Comparison of ENCODE assay signal across 7 cellular contexts in genomic region chr7:102439963-102440795, GRCh38. TPM values are rescaled to one million over a fixed set of nuclear protein-coding genes. Genes with fewer than 3 reads are reported as not detected.
DNase-seq lines count a peak whose midpoint lies in the region; ATAC-seq lines count a peak whose summit lies in the region.
"Had no signal": no experiment of that assay in that cellular context is flagged by ENCODE, and none has a peak within 500 bp of the region (broad histone marks: within the 10 kb centered on the region; RNA-seq: fewer than 3 reads in every experiment).

No MANE protein-coding gene starts in this region.

- ATAC-seq in HG02571 (IDR thresholded peaks at IDR 0.05; ENCODE audit: unreplicated experiment) = no peak

- H3K27ac ChIP-seq in BLaER1 (peak overlapping the region; percentile 97), SJCRH30 (peak overlapping the region; percentile 1; the same call in 1 of the 2 replicates)

- peaks cover 94% of the 10 kb centered on the region for H3K4me1 ChIP-seq in BLaER1
- H3K4me1 ChIP-seq in SJCRH30 = peaks cover 7% of the 10 kb centered on the region

- H3K9me3 ChIP-seq in BLaER1 = no peaks in the 10 kb centered on the region
- no peaks in the 10 kb centered on the region for H3K9me3 ChIP-seq in SJCRH30 (replicated peaks)

- DNase-seq in SJCRH30 (peak; percentile 62 to 65), iPS-NIHi7 (ENCODE audit: extremely low spot score) (peak; percentile 73), NCI-H1105 (lab: John Stamatoyannopoulos, UW) (no peak)
- DNase-seq in stimulated activated CD4-positive, alpha-beta T cell treated with anti-CD3 and anti-CD28 coated beads, Interleukin-2, amount 100 ng/mL, for 48 hours = no peak
- DNase-seq: NCI-H1417 had no signal

- peak overlapping the region; percentile 31; the same call in 1 of the 2 replicates for H3K4me3 ChIP-seq in BLaER1
- no peak overlapping the region for H3K4me3 ChIP-seq in SJCRH30

- peaks cover 77% of the 10 kb centered on the region for H3K36me3 ChIP-seq in BLaER1
- H3K36me3 ChIP-seq in SJCRH30 = peaks cover 13% of the 10 kb centered on the region

- peak overlapping the region; percentile 79 for H3K4me2 ChIP-seq in BLaER1

- H3K9ac ChIP-seq in BLaER1 = peak overlapping the region; percentile 76

- H4K20me1 ChIP-seq in BLaER1 = no peaks in the 10 kb centered on the region; the same call in 1 of the 2 replicates

- no peaks in the 10 kb centered on the region for H3K27me3 ChIP-seq in BLaER1
- H3K27me3 ChIP-seq in SJCRH30 = no peaks in the 10 kb centered on the region

RNA-seq across cellular contexts. Expression of gene ORAI2, which starts 6.8 kb away (rescaled TPM):
- 24.6 and 25.6 TPM in 2 replicates for total RNA-seq in SJCRH30 (2014; rRNA removed; shearing (Covaris generic))

RNA-seq across cellular contexts. Expression of gene ALKBH4, which starts 24.5 kb away (rescaled TPM):
- 16.2 and 21.1 TPM in 2 replicates for total RNA-seq in SJCRH30 (2014; rRNA removed; shearing (Covaris generic))

RNA-seq across cellular contexts. Expression of gene LRWD1, which starts 24.6 kb away (rescaled TPM):
- total RNA-seq in SJCRH30 (2014; rRNA removed; shearing (Covaris generic)) = 26.1 and 27.8 TPM in 2 replicates

RNA-seq across cellular contexts. Expression of gene POLR2J, which starts 38.5 kb away (rescaled TPM):
- total RNA-seq in SJCRH30 (2014; rRNA removed; shearing (Covaris generic)) = 70.1 and 73.2 TPM in 2 replicates

RNA-seq across cellular contexts. Expression of gene PRKRIP1, which starts 44.0 kb away (rescaled TPM):
- 20.0 and 24.4 TPM in 2 replicates for total RNA-seq in SJCRH30 (2014; rRNA removed; shearing (Covaris generic))

Comparison
In these comparisons a context has a peak if more than half of its experiments do, and no peak if none do; other contexts are left out.
1. DNase-seq: peak in SJCRH30 (2 of 2) and iPS-NIHi7 (single experiment); none in NCI-H1105 (single experiment) and stimulated activated CD4-positive, alpha-beta T cell treated with anti-CD3 and anti-CD28 coated beads, Interleukin-2, amount 100 ng/mL, for 48 hours (0 of 2).